Comparison of ENCODE assay signal across 1 cellular context in genomic region chr4:72567036-72567435, GRCh38.
TF ChIP-seq lines count a peak whose summit lies in the region.

No MANE protein-coding gene starts in this region.

TF ChIP-seq in GM23338, 12 proteins besides CTCF, POLR2A, EP300 and RAD21:
- TF ChIP-seq ZNF462 (CRISPR knock-in tag; IDR thresholded peaks at IDR 0.05) = no peak
